9 cellular contexts compared by ENCODE assay signal in genomic region chr2:130726614-130727180, GRCh38. TPM values are rescaled to one million over a fixed set of nuclear protein-coding genes. Genes with fewer than 3 reads are reported as not detected.
DNase-seq lines count a peak whose midpoint lies in the region; ATAC-seq and TF ChIP-seq lines count a peak whose summit lies in the region.
"Had no signal": no experiment of that assay in that cellular context is flagged by ENCODE, and none has a peak within 500 bp of the region (broad histone marks: within the 10 kb centered on the region; RNA-seq: fewer than 3 reads in every experiment).

No MANE protein-coding gene starts in this region.

- H3K36me3 ChIP-seq in GM06990 (ENCODE audit: control insufficient read depth, insufficient read depth, low read length) (no peaks in the 10 kb centered on the region), fibroblast of lung (ENCODE audit: control insufficient read depth, insufficient read depth, low read length) (no peaks in the 10 kb centered on the region)

- H3K27me3 ChIP-seq in GM06990 (replicated peaks; ENCODE audit: control insufficient read depth, insufficient read depth, low read length), result no peaks in the 10 kb centered on the region
- no peaks in the 10 kb centered on the region for H3K27me3 ChIP-seq in fibroblast of lung (ENCODE audit: control insufficient read depth, insufficient read depth, low read length)

- TF ChIP-seq CTCF in GM06990 (IDR thresholded peaks at IDR 0.05; ENCODE audit: insufficient read depth, low read length, poor library complexity, severe bottlenecking), result no peak
- no peak for TF ChIP-seq CTCF in RWPE1 (conservative IDR thresholded peaks at IDR 0.05; ENCODE audit: low read depth)
- no peak for TF ChIP-seq CTCF in fibroblast of lung (conservative IDR thresholded peaks at IDR 0.05 in 1 of 2, IDR thresholded peaks at IDR 0.05 in 1 of 2; ENCODE audit: low read depth in 1 of 2, low read length in 2 of 2)
- no peak for TF ChIP-seq CTCF in retinal pigment epithelial cell (conservative IDR thresholded peaks at IDR 0.05; ENCODE audit: low read depth, low read length)
- no peak for TF ChIP-seq CTCF in GM10248 (IDR thresholded peaks at IDR 0.05; ENCODE audit: control extremely low read depth, extremely low read depth, low read depth, missing control alignments)

- H3K9ac ChIP-seq in fibroblast of lung (ENCODE audit: insufficient read depth, low read length), result no peak overlapping the region

- CTCF ChIA-PET in RWPE1 (lab: Yijun Ruan, JAX) (no interaction called here), GM10248 (lab: Yijun Ruan, JAX) (interaction anchor here (1.4 kb wide), 1 partner anchor 71 kb away, joined by 3 read pairs; no protein-coding TSS in a partner anchor)

- peak overlapping the region; percentile 68 for H3K4me2 ChIP-seq in fibroblast of lung (ENCODE audit: extremely low read depth, insufficient read depth, low read length)

- no peak for ATAC-seq in GM21526 (IDR thresholded peaks at IDR 0.05; ENCODE audit: low FRiP score, unreplicated experiment)

- H3K79me2 ChIP-seq in fibroblast of lung (ENCODE audit: control insufficient read depth, insufficient read depth, low read length), result no peaks in the 10 kb centered on the region

- POLR2A ChIA-PET in RWPE1 (lab: Yijun Ruan, JAX; ENCODE audit: low non-redundant PET) (no interaction called here), GM10248 (lab: Yijun Ruan, JAX) (no interaction called here)

- no peaks in the 10 kb centered on the region for H3K4me1 ChIP-seq in fibroblast of lung (ENCODE audit: control insufficient read depth, extremely low read depth, insufficient read depth, low read length)

- no peaks in the 10 kb centered on the region for H4K20me1 ChIP-seq in fibroblast of lung (ENCODE audit: control insufficient read depth, extremely low read depth, insufficient read depth, low read length)

- no peak for DNase-seq in GM06990 (ENCODE audit: extremely low read depth, insufficient read length)
- DNase-seq in RWPE1 (ENCODE audit: low spot score), result no peak
- no peak for DNase-seq in fibroblast of lung (ENCODE audit: low read depth in 2 of 2)
- DNase-seq in retinal pigment epithelial cell (ENCODE audit: low read depth), result no peak
- no peak for DNase-seq in AG20443 (ENCODE audit: low spot score)
- DNase-seq in GM10248 (ENCODE audit: extremely low spot score), result no peak
- no peak for DNase-seq in NCI-H1105 (lab: John Stamatoyannopoulos, UW)

- no peaks in the 10 kb centered on the region for H3K9me3 ChIP-seq in fibroblast of lung (ENCODE audit: control insufficient read depth, insufficient read depth, low read depth, low read length)

- peak overlapping the region; percentile 58 for H2AFZ ChIP-seq in fibroblast of lung (ENCODE audit: low read length)

- peak overlapping the region; percentile 55 for H3K4me3 ChIP-seq in GM06990 (replicated peaks; ENCODE audit: low read depth, low read length)
- H3K4me3 ChIP-seq in fibroblast of lung (replicated peaks in 1 of 4; ENCODE audit: control extremely low read depth in 1 of 4, insufficient read depth in 1 of 4, low read depth in 3 of 4, low read length in 4 of 4), result peak overlapping the region; percentile 16 to 62 (median 40)
- H3K4me3 ChIP-seq in retinal pigment epithelial cell (ENCODE audit: low read length), result peak overlapping the region; percentile 61

- H3K27ac ChIP-seq in RWPE1 (peak overlapping the region; percentile 56), fibroblast of lung (ENCODE audit: insufficient read depth, low read length) (no peak overlapping the region)

RNA-seq across cellular contexts. Expression of gene GPR148, which starts 2.2 kb away (rescaled TPM):
- not detected in 2 replicates for total RNA-seq in fibroblast of lung
- not detected in 2 replicates for polyA plus RNA-seq in fibroblast of lung
- not detected in 2 replicates for polyA plus RNA-seq in fibroblast of lung (2012)
- not detected in 2 replicates for polyA minus RNA-seq in fibroblast of lung (ENCODE audit: low replicate concordance)

RNA-seq across cellular contexts. Expression of gene AMER3, which starts 28.6 kb away (rescaled TPM):
- not detected in 2 replicates for total RNA-seq in fibroblast of lung
- not detected in 2 replicates for polyA plus RNA-seq in fibroblast of lung
- polyA plus RNA-seq in fibroblast of lung (2012), result not detected in 2 replicates
- polyA minus RNA-seq in fibroblast of lung (ENCODE audit: low replicate concordance), result not detected in 2 replicates
- total RNA-seq: renal cortical epithelial cell had no signal
